Comparison of ENCODE assay signal across 13 cellular contexts in the genomic region with DNA sequence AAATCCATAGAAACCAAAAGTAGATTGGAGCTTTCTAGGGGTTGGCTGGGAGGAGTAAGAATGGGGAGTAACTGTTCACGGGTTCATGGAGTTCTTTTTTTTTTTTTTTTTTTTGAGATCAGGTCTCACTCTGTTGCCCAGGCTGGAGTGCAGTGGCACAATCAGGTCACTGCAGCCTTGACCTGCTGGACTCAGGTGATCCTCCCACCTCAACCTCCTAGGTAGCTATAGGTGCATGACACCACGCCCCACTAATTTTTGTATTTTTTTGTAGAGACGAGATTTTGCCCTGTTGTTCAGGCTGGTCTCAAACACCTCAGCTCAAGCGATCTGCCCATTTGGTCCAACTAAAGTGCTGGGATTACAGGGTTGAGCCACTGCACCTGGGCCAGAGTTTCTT. TPM values are rescaled to one million over a fixed set of nuclear protein-coding genes. Genes with fewer than 3 reads are reported as not detected.
DNase-seq lines count a peak whose midpoint lies in the region; ATAC-seq and TF ChIP-seq lines count a peak whose summit lies in the region.
"Had no signal": no experiment of that assay in that cellular context is flagged by ENCODE, and none has a peak within 500 bp of the region (broad histone marks: within the 10 kb centered on the region; RNA-seq: fewer than 3 reads in every experiment).

No MANE protein-coding gene starts in this region.

- H3K27me3 ChIP-seq in CD4-positive, alpha-beta memory T cell (ENCODE audit: insufficient read depth, low read length): no peaks in the 10 kb centered on the region
- H3K27me3 ChIP-seq: heart left ventricle had no signal

- intact Hi-C loops in CD4-positive, alpha-beta memory T cell (cut with micrococcal nuclease): loop anchor here (10.0 kb wide), 1 partner anchor 142 kb away; a partner anchor contains a TSS

- ATAC-seq in activated CD8-positive, alpha-beta T cell treated with anti-CD3 and anti-CD28 coated beads, Interleukin-2, amount 10 ng/mL, durations not matched to agents 7 days and 5 days: no peak
- ATAC-seq in memory B cell (ENCODE audit: low read depth) (no peak), HG02642 (IDR thresholded peaks at IDR 0.05; ENCODE audit: poor library complexity, unreplicated experiment) (no peak)
- ATAC-seq: heart left ventricle, left cardiac atrium had no signal

- no peaks in the 10 kb centered on the region for H3K27me3 Mint-ChIP-seq in CD4-positive, alpha-beta memory T cell
- H3K27me3 Mint-ChIP-seq in activated CD8-positive, alpha-beta T cell treated with anti-CD3 and anti-CD28 coated beads, Interleukin-2, amount 10 ng/mL, durations not matched to agents 7 days and 5 days (ENCODE audit: low read depth): no peaks in the 10 kb centered on the region
- H3K27me3 Mint-ChIP-seq in memory B cell: no peaks in the 10 kb centered on the region

- no peak for DNase-seq in CD4-positive, alpha-beta memory T cell
- DNase-seq in HFF-Myc (ENCODE audit: extremely low read depth, low read depth) (no peak), memory B cell (ENCODE audit: low spot score in 2 of 2) (no peak), UCSD-AML1 (lab: John Stamatoyannopoulos, UW; ENCODE audit: unreplicated experiment) (no peak), LoVo (ENCODE audit: low spot score) (no peak)
- DNase-seq in activated CD8-positive, alpha-beta T cell treated with anti-CD3 and anti-CD28 coated beads, Interleukin-2, amount 10 ng/mL, durations not matched to agents 7 days and 5 days: no peak
- DNase-seq in stimulated activated naive CD4-positive, alpha-beta T cell (lab: John Stamatoyannopoulos, UW): no peak
- DNase-seq: heart left ventricle, left cardiac atrium, NCI-H1417 treated with DMSO at 0.1 percent for 48 hours, NCI-H524 had no signal

- H3K9me3 Mint-ChIP-seq in CD4-positive, alpha-beta memory T cell: peaks cover 0 to 2% (median 0%) of the 10 kb centered on the region in 8 donors
- H3K9me3 Mint-ChIP-seq in activated CD8-positive, alpha-beta T cell treated with anti-CD3 and anti-CD28 coated beads, Interleukin-2, amount 10 ng/mL, durations not matched to agents 7 days and 5 days (ENCODE audit: insufficient read depth): no peaks in the 10 kb centered on the region
- no peaks in the 10 kb centered on the region for H3K9me3 Mint-ChIP-seq in memory B cell

- no peak overlapping the region for H3K27ac ChIP-seq in CD4-positive, alpha-beta memory T cell (ENCODE audit: low read depth, low read length)
- H3K27ac ChIP-seq: thoracic aorta had no signal

- CTCF ChIA-PET in CD4-positive, alpha-beta memory T cell (lab: Charles Lee; ENCODE audit: partially characterized antibody): interaction anchor here (0.7 to 2.7 kb wide), 3 partner anchors 13 to 70 kb away, joined by 6 to 17 read pairs (median 9); no protein-coding TSS in a partner anchor
- CTCF ChIA-PET in activated CD8-positive, alpha-beta T cell treated with anti-CD3 and anti-CD28 coated beads, Interleukin-2, amount 10 ng/mL, durations not matched to agents 7 days and 5 days (lab: Charles Lee): interaction anchor here (0.8 to 12.2 kb wide), 3 partner anchors 32 to 114 kb away, joined by 3 to 173 read pairs (median 4); no protein-coding TSS in a partner anchor

- peaks cover 19 to 46% (median 28%) of the 10 kb centered on the region in 4 donors for H3K4me1 Mint-ChIP-seq in CD4-positive, alpha-beta memory T cell
- peaks cover 31% of the 10 kb centered on the region for H3K4me1 Mint-ChIP-seq in activated CD8-positive, alpha-beta T cell treated with anti-CD3 and anti-CD28 coated beads, Interleukin-2, amount 10 ng/mL, durations not matched to agents 7 days and 5 days (ENCODE audit: low read depth)
- H3K4me1 Mint-ChIP-seq in memory B cell: peaks cover 11% of the 10 kb centered on the region

- H3K27ac Mint-ChIP-seq in CD4-positive, alpha-beta memory T cell: peak overlapping the region in 6 of 7 donors; percentile 20 to 92 (median 89)
- H3K27ac Mint-ChIP-seq in activated CD8-positive, alpha-beta T cell treated with anti-CD3 and anti-CD28 coated beads, Interleukin-2, amount 10 ng/mL, durations not matched to agents 7 days and 5 days: peak overlapping the region; percentile 88
- H3K27ac Mint-ChIP-seq in memory B cell: peak overlapping the region; percentile 53

- peaks cover 7 to 24% of the 10 kb centered on the region in 2 donors for H3K36me3 Mint-ChIP-seq in CD4-positive, alpha-beta memory T cell
- H3K36me3 Mint-ChIP-seq in activated CD8-positive, alpha-beta T cell treated with anti-CD3 and anti-CD28 coated beads, Interleukin-2, amount 10 ng/mL, durations not matched to agents 7 days and 5 days (ENCODE audit: low read depth): peaks cover 23% of the 10 kb centered on the region
- peaks cover 4% of the 10 kb centered on the region for H3K36me3 Mint-ChIP-seq in memory B cell

- H3K36me3 ChIP-seq in CD4-positive, alpha-beta memory T cell (ENCODE audit: insufficient read depth, low read length): peaks cover 4% of the 10 kb centered on the region

- peaks cover 35% of the 10 kb centered on the region for H3K4me1 ChIP-seq in CD4-positive, alpha-beta memory T cell (ENCODE audit: insufficient read depth, low read length)

- POLR2A ChIA-PET in CD4-positive, alpha-beta memory T cell (lab: Charles Lee; ENCODE audit: partially characterized antibody): interaction anchor here (0.6 to 1.0 kb wide), 2 partner anchors 37 to 57 kb away, joined by 3 read pairs; no protein-coding TSS in a partner anchor
- POLR2A ChIA-PET in activated CD8-positive, alpha-beta T cell treated with anti-CD3 and anti-CD28 coated beads, Interleukin-2, amount 10 ng/mL, durations not matched to agents 7 days and 5 days (lab: Charles Lee): interaction anchor here (0.5 to 1.3 kb wide), 3 partner anchors 10 to 59 kb away, joined by 3 to 5 read pairs (median 4); no protein-coding TSS in a partner anchor

- peak overlapping the region; percentile 12 to 91 (median 66) for H3K4me3 Mint-ChIP-seq in CD4-positive, alpha-beta memory T cell
- H3K4me3 Mint-ChIP-seq in activated CD8-positive, alpha-beta T cell treated with anti-CD3 and anti-CD28 coated beads, Interleukin-2, amount 10 ng/mL, durations not matched to agents 7 days and 5 days: peak overlapping the region; percentile 76
- peak overlapping the region; percentile 37 for H3K4me3 Mint-ChIP-seq in memory B cell

- no peak overlapping the region for H3K4me3 ChIP-seq in CD4-positive, alpha-beta memory T cell (ENCODE audit: low read length in 2 of 2)
- H3K4me3 ChIP-seq in HFF-Myc (replicated peaks; ENCODE audit: low read depth, low read length): peak overlapping the region; percentile 79

- H3K9me3 ChIP-seq in CD4-positive, alpha-beta memory T cell (ENCODE audit: control insufficient read depth in 1 of 2, low read length in 2 of 2): no peaks in the 10 kb centered on the region
- H3K9me3 ChIP-seq: heart left ventricle, thoracic aorta had no signal

- TF ChIP-seq CTCF in HFF-Myc (IDR thresholded peaks at IDR 0.05; ENCODE audit: low read depth, low read length, missing control alignments): no peak

RNA-seq across cellular contexts. Expression of a gene that starts 1.5 kb away (rescaled TPM):
- 10 to 100 TPM; 61.6 to 61.8 TPM for total RNA-seq in CD4-positive, alpha-beta memory T cell
- 10 to 100 TPM; 55.1 to 65.7 TPM for polyA plus RNA-seq in CD4-positive, alpha-beta memory T cell
- total RNA-seq in activated CD8-positive, alpha-beta T cell treated with anti-CD3 and anti-CD28 coated beads, Interleukin-2, amount 10 ng/mL, durations not matched to agents 7 days and 5 days: 10 to 100 TPM; 53.6 to 55.6 TPM

RNA-seq across cellular contexts. Expression of a gene that starts 3.3 kb away (rescaled TPM):
- 10 to 100 TPM; 64.1 to 72.4 TPM for total RNA-seq in CD4-positive, alpha-beta memory T cell
- 100 to 1,000 TPM; 164 to 206 TPM for polyA plus RNA-seq in CD4-positive, alpha-beta memory T cell
- 10 to 100 TPM; 92.6 to 97.4 TPM for total RNA-seq in activated CD8-positive, alpha-beta T cell treated with anti-CD3 and anti-CD28 coated beads, Interleukin-2, amount 10 ng/mL, durations not matched to agents 7 days and 5 days

RNA-seq across cellular contexts. Expression of a gene that starts 47.2 kb away (rescaled TPM):
- total RNA-seq in CD4-positive, alpha-beta memory T cell: 10 to 100 TPM; 67.5 to 71.1 TPM
- polyA plus RNA-seq in CD4-positive, alpha-beta memory T cell: 10 to 100 TPM; 52.4 to 55.5 TPM
- total RNA-seq in activated CD8-positive, alpha-beta T cell treated with anti-CD3 and anti-CD28 coated beads, Interleukin-2, amount 10 ng/mL, durations not matched to agents 7 days and 5 days: 10 to 100 TPM; 55.1 to 61.4 TPM

RNA-seq across cellular contexts. Expression of a gene that starts 56.5 kb away (rescaled TPM):
- 100 to 1,000 TPM; 176 to 184 TPM for total RNA-seq in CD4-positive, alpha-beta memory T cell
- polyA plus RNA-seq in CD4-positive, alpha-beta memory T cell: 100 to 1,000 TPM in 1 of 2 donors, 10 to 100 TPM in 1; 48.2 to 139 TPM
- 100 to 1,000 TPM; 167 to 176 TPM for total RNA-seq in activated CD8-positive, alpha-beta T cell treated with anti-CD3 and anti-CD28 coated beads, Interleukin-2, amount 10 ng/mL, durations not matched to agents 7 days and 5 days
